In the genomic region with DNA sequence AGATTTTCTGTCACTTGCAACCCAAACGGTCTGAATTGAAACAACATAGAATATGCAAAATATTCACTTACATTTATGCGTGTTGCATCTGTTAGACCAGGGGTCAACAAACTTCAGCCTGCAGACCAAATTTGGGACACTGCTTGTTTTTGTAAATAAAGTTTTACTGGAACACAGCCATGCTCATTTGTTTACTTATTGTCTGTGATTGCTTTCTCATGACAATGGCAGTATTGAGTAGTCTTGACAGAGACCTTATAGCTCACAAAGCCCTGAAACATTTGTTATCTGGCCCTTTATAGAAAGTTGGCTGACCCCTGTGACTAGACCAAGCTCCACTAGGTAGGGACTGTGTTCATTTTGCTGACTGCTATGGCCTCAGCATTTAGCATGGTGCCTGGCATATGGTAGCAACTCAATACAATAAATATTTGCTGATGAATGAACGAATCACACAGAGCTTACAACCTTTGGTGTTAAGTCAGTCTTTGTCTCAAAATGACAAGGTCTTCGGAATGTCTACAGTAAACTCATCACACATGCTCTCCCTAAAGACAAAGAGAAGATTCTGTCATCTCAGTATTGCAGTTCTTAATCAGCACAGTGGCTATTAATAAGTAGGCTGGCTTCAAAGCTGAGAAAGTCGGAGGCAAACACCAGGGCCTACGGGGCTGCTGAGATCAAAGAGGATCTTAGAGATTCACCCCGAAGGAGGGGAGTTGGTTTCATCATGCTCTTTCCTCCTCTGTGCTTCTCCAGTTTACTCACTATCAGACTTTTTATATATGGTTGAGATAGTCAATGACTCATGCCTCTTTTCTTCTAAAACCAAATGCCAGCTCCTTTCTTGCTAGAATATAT, we compare ENCODE assay signal across 1 cellular context.
TF ChIP-seq lines count a peak whose summit lies in the region.

No MANE protein-coding gene starts in this region.

TF ChIP-seq in GM12878, 131 proteins besides CTCF, POLR2A, EP300 and RAD21 (continued from another document and continues in another):
- TF ChIP-seq, protein P1, sequence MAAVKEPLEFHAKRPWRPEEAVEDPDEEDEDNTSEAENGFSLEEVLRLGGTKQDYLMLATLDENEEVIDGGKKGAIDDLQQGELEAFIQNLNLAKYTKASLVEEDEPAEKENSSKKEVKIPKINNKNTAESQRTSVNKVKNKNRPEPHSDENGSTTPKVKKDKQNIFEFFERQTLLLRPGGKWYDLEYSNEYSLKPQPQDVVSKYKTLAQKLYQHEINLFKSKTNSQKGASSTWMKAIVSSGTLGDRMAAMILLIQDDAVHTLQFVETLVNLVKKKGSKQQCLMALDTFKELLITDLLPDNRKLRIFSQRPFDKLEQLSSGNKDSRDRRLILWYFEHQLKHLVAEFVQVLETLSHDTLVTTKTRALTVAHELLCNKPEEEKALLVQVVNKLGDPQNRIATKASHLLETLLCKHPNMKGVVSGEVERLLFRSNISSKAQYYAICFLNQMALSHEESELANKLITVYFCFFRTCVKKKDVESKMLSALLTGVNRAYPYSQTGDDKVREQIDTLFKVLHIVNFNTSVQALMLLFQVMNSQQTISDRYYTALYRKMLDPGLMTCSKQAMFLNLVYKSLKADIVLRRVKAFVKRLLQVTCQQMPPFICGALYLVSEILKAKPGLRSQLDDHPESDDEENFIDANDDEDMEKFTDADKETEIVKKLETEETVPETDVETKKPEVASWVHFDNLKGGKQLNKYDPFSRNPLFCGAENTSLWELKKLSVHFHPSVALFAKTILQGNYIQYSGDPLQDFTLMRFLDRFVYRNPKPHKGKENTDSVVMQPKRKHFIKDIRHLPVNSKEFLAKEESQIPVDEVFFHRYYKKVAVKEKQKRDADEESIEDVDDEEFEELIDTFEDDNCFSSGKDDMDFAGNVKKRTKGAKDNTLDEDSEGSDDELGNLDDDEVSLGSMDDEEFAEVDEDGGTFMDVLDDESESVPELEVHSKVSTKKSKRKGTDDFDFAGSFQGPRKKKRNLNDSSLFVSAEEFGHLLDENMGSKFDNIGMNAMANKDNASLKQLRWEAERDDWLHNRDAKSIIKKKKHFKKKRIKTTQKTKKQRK (IDR thresholded peaks at IDR 0.05; ENCODE audit: low read depth, low read length), result no peak
- TF ChIP-seq, protein P2, sequence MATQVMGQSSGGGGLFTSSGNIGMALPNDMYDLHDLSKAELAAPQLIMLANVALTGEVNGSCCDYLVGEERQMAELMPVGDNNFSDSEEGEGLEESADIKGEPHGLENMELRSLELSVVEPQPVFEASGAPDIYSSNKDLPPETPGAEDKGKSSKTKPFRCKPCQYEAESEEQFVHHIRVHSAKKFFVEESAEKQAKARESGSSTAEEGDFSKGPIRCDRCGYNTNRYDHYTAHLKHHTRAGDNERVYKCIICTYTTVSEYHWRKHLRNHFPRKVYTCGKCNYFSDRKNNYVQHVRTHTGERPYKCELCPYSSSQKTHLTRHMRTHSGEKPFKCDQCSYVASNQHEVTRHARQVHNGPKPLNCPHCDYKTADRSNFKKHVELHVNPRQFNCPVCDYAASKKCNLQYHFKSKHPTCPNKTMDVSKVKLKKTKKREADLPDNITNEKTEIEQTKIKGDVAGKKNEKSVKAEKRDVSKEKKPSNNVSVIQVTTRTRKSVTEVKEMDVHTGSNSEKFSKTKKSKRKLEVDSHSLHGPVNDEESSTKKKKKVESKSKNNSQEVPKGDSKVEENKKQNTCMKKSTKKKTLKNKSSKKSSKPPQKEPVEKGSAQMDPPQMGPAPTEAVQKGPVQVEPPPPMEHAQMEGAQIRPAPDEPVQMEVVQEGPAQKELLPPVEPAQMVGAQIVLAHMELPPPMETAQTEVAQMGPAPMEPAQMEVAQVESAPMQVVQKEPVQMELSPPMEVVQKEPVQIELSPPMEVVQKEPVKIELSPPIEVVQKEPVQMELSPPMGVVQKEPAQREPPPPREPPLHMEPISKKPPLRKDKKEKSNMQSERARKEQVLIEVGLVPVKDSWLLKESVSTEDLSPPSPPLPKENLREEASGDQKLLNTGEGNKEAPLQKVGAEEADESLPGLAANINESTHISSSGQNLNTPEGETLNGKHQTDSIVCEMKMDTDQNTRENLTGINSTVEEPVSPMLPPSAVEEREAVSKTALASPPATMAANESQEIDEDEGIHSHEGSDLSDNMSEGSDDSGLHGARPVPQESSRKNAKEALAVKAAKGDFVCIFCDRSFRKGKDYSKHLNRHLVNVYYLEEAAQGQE (IDR thresholded peaks at IDR 0.05; ENCODE audit: low read depth, low read length), result no peak
- TF ChIP-seq SREBF1 (IDR thresholded peaks at IDR 0.05; ENCODE audit: low read length), result no peak
- TF ChIP-seq NFYA (IDR thresholded peaks at IDR 0.05; ENCODE audit: borderline replicate concordance, low read depth, low read length), result no peak
- no peak for TF ChIP-seq SREBF2 (IDR thresholded peaks at IDR 0.05; ENCODE audit: low read length)
- TF ChIP-seq SMARCA5 (IDR thresholded peaks at IDR 0.05), result no peak
- TF ChIP-seq, protein P3, sequence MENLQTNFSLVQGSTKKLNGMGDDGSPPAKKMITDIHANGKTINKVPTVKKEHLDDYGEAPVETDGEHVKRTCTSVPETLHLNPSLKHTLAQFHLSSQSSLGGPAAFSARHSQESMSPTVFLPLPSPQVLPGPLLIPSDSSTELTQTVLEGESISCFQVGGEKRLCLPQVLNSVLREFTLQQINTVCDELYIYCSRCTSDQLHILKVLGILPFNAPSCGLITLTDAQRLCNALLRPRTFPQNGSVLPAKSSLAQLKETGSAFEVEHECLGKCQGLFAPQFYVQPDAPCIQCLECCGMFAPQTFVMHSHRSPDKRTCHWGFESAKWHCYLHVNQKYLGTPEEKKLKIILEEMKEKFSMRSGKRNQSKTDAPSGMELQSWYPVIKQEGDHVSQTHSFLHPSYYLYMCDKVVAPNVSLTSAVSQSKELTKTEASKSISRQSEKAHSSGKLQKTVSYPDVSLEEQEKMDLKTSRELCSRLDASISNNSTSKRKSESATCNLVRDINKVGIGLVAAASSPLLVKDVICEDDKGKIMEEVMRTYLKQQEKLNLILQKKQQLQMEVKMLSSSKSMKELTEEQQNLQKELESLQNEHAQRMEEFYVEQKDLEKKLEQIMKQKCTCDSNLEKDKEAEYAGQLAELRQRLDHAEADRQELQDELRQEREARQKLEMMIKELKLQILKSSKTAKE (IDR thresholded peaks at IDR 0.05; ENCODE audit: low read depth, poor library complexity, severe bottlenecking), result no peak
- TF ChIP-seq TCF12 (IDR thresholded peaks at IDR 0.05; ENCODE audit: low read depth, low read length), result no peak
- TF ChIP-seq, protein P4, sequence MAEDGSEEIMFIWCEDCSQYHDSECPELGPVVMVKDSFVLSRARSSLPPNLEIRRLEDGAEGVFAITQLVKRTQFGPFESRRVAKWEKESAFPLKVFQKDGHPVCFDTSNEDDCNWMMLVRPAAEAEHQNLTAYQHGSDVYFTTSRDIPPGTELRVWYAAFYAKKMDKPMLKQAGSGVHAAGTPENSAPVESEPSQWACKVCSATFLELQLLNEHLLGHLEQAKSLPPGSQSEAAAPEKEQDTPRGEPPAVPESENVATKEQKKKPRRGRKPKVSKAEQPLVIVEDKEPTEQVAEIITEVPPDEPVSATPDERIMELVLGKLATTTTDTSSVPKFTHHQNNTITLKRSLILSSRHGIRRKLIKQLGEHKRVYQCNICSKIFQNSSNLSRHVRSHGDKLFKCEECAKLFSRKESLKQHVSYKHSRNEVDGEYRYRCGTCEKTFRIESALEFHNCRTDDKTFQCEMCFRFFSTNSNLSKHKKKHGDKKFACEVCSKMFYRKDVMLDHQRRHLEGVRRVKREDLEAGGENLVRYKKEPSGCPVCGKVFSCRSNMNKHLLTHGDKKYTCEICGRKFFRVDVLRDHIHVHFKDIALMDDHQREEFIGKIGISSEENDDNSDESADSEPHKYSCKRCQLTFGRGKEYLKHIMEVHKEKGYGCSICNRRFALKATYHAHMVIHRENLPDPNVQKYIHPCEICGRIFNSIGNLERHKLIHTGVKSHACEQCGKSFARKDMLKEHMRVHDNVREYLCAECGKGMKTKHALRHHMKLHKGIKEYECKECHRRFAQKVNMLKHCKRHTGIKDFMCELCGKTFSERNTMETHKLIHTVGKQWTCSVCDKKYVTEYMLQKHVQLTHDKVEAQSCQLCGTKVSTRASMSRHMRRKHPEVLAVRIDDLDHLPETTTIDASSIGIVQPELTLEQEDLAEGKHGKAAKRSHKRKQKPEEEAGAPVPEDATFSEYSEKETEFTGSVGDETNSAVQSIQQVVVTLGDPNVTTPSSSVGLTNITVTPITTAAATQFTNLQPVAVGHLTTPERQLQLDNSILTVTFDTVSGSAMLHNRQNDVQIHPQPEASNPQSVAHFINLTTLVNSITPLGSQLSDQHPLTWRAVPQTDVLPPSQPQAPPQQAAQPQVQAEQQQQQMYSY (CRISPR knock-in tag; IDR thresholded peaks at IDR 0.05), result no peak
- no peak for TF ChIP-seq YY1 (IDR thresholded peaks at IDR 0.05; ENCODE audit: low read depth, low read length)
- TF ChIP-seq, protein P5, sequence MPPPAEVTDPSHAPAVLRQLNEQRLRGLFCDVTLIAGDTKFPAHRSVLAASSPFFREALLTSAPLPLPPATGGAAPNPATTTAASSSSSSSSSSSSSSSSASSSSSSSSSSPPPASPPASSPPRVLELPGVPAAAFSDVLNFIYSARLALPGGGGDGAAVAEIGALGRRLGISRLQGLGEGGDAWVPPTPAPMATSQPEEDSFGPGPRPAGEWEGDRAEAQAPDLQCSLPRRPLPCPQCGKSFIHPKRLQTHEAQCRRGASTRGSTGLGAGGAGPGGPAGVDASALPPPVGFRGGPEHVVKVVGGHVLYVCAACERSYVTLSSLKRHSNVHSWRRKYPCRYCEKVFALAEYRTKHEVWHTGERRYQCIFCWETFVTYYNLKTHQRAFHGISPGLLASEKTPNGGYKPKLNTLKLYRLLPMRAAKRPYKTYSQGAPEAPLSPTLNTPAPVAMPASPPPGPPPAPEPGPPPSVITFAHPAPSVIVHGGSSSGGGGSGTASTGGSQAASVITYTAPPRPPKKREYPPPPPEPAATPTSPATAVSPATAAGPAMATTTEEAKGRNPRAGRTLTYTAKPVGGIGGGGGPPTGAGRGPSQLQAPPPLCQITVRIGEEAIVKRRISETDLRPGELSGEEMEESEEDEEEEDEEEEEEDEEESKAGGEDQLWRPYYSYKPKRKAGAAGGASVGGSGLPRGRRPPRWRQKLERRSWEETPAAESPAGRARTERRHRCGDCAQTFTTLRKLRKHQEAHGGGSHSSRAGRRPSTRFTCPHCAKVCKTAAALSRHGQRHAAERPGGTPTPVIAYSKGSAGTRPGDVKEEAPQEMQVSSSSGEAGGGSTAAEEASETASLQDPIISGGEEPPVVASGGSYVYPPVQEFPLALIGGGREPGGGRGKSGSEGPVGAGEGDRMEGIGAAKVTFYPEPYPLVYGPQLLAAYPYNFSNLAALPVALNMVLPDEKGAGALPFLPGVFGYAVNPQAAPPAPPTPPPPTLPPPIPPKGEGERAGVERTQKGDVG (CRISPR knock-in tag; IDR thresholded peaks at IDR 0.05), result no peak
- no peak for TF ChIP-seq ZNF207 (IDR thresholded peaks at IDR 0.05; ENCODE audit: borderline replicate concordance)
- no peak for TF ChIP-seq ESRRA (IDR thresholded peaks at IDR 0.05; ENCODE audit: low read length)
- TF ChIP-seq CEBPB (IDR thresholded peaks at IDR 0.05; ENCODE audit: borderline replicate concordance in 1 of 2, low read depth in 2 of 2, low read length in 2 of 2), result no peak
- TF ChIP-seq, protein P6, sequence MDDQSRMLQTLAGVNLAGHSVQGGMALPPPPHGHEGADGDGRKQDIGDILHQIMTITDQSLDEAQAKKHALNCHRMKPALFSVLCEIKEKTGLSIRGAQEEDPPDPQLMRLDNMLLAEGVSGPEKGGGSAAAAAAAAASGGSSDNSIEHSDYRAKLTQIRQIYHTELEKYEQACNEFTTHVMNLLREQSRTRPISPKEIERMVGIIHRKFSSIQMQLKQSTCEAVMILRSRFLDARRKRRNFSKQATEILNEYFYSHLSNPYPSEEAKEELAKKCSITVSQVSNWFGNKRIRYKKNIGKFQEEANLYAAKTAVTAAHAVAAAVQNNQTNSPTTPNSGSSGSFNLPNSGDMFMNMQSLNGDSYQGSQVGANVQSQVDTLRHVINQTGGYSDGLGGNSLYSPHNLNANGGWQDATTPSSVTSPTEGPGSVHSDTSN (IDR thresholded peaks at IDR 0.05; ENCODE audit: insufficient replicate concordance, low read depth, low read length), result no peak
- TF ChIP-seq ZBED1 (IDR thresholded peaks at IDR 0.05; ENCODE audit: borderline replicate concordance), result peak; percentile 58; the same call in 1 of the 2 replicates
- TF ChIP-seq SIN3A (IDR thresholded peaks at IDR 0.05; ENCODE audit: low read depth, low read length), result no peak
- TF ChIP-seq, protein P7, sequence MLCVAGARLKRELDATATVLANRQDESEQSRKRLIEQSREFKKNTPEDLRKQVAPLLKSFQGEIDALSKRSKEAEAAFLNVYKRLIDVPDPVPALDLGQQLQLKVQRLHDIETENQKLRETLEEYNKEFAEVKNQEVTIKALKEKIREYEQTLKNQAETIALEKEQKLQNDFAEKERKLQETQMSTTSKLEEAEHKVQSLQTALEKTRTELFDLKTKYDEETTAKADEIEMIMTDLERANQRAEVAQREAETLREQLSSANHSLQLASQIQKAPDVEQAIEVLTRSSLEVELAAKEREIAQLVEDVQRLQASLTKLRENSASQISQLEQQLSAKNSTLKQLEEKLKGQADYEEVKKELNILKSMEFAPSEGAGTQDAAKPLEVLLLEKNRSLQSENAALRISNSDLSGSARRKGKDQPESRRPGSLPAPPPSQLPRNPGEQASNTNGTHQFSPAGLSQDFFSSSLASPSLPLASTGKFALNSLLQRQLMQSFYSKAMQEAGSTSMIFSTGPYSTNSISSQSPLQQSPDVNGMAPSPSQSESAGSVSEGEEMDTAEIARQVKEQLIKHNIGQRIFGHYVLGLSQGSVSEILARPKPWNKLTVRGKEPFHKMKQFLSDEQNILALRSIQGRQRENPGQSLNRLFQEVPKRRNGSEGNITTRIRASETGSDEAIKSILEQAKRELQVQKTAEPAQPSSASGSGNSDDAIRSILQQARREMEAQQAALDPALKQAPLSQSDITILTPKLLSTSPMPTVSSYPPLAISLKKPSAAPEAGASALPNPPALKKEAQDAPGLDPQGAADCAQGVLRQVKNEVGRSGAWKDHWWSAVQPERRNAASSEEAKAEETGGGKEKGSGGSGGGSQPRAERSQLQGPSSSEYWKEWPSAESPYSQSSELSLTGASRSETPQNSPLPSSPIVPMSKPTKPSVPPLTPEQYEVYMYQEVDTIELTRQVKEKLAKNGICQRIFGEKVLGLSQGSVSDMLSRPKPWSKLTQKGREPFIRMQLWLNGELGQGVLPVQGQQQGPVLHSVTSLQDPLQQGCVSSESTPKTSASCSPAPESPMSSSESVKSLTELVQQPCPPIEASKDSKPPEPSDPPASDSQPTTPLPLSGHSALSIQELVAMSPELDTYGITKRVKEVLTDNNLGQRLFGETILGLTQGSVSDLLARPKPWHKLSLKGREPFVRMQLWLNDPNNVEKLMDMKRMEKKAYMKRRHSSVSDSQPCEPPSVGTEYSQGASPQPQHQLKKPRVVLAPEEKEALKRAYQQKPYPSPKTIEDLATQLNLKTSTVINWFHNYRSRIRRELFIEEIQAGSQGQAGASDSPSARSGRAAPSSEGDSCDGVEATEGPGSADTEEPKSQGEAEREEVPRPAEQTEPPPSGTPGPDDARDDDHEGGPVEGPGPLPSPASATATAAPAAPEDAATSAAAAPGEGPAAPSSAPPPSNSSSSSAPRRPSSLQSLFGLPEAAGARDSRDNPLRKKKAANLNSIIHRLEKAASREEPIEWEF (IDR thresholded peaks at IDR 0.05; ENCODE audit: insufficient replicate concordance, low read depth, low read length), result peak; percentile 25
- no peak for TF ChIP-seq RB1 (IDR thresholded peaks at IDR 0.05; ENCODE audit: borderline replicate concordance)
- TF ChIP-seq PAX8 (IDR thresholded peaks at IDR 0.05), result no peak
- no peak for TF ChIP-seq CBFB (IDR thresholded peaks at IDR 0.05; ENCODE audit: low read depth)
- no peak for TF ChIP-seq POLR2AphosphoS5 (IDR thresholded peaks at IDR 0.05; ENCODE audit: low read length)
- no peak for TF ChIP-seq SMAD5 (IDR thresholded peaks at IDR 0.05; ENCODE audit: low read depth)
- peak; percentile 97 for TF ChIP-seq IRF4 (IDR thresholded peaks at IDR 0.05; ENCODE audit: low read depth, low read length)
- TF ChIP-seq CBX5 (IDR thresholded peaks at IDR 0.05; ENCODE audit: low read depth), result peak; percentile 70; the same call in 1 of the 2 replicates
- TF ChIP-seq JUNB (IDR thresholded peaks at IDR 0.05), result peak; percentile 98
- TF ChIP-seq HCFC1 (IDR thresholded peaks at IDR 0.05; ENCODE audit: low read length), result no peak
- peak in 1 of 2 experiments; percentile 5; a peak in 1 of 4 replicates for TF ChIP-seq BHLHE40 (IDR thresholded peaks at IDR 0.05; ENCODE audit: borderline replicate concordance in 1 of 2, low read depth in 2 of 2, low read length in 1 of 2)
